In the genomic region with DNA sequence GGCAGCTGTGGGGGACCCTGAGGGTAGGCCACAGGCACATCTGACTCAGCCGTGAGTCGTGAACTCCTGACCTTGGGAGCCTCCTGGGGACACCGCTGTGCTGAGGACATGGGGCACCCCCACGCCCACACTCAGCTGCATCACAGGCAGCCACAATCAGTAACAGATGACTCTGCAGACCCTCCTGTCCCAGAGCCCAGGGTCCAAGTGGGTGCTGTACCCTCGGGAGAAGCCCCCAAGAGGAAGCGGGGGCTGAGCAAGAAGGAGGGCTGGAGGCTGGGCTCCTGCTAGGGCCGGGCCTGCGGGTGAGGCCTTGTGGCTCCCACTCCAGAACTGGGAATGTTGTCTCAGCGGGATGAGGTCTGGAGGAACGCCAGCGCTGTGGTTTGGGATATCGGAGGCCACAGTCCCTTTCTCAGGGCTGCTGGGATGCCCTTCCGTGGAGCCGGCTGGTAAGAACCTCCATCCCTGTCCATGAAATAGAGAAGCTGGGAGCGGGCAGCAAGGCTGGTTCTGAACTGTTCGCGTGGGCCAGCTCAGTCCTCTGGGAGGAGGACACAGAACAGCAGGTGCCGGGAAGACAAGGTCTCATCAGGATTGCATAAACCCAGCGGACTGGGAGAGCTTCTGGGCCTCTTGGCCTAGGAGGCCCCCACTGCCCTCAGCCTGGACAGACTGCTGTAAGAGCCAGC, we compare ENCODE assay signal across 8 cellular contexts. TPM values are rescaled to one million over a fixed set of nuclear protein-coding genes. Genes with fewer than 3 reads are reported as not detected.
DNase-seq lines count a peak whose midpoint lies in the region; ATAC-seq and TF ChIP-seq lines count a peak whose summit lies in the region.

No MANE protein-coding gene starts in this region.

- no peak overlapping the region for H3K4me3 Mint-ChIP-seq in HFFc6
- no peak overlapping the region for H3K4me3 Mint-ChIP-seq in nephron

- TF ChIP-seq CTCF in HFFc6 (IDR thresholded peaks at IDR 0.05) = no peak
- no peak for TF ChIP-seq CTCF in nephron (IDR thresholded peaks at IDR 0.05; ENCODE audit: unreplicated experiment in 3 of 3)
- no peak for TF ChIP-seq CTCF in MM.1S (IDR thresholded peaks at IDR 0.05; ENCODE audit: low read length)

- peaks cover 4% of the 10 kb centered on the region; the same call in 1 of the 2 replicates for H3F3A ChIP-seq in MM.1S (ENCODE audit: insufficient read depth, low read length)

- peaks cover 6% of the 10 kb centered on the region; the same call in 1 of the 2 replicates for H3K27me3 Mint-ChIP-seq in HFFc6 (ENCODE audit: insufficient read depth)
- peaks cover 4% of the 10 kb centered on the region for H3K27me3 Mint-ChIP-seq in nephron (ENCODE audit: low read depth)

- DNase-seq in A172 (ENCODE audit: low spot score) (peak; percentile 97), HFFc6 (peak; percentile 45), astrocyte of the hippocampus (ENCODE audit: low read depth, low spot score) (peak; percentile 95), Kasumi-1 (lab: John Stamatoyannopoulos, UW) (no peak), NCI-H446 treated with DMSO at 0.1 percent for 48 hours (lab: John Stamatoyannopoulos, UW) (no peak), MM.1S (no peak)

- H3K36me3 Mint-ChIP-seq in HFFc6 (ENCODE audit: low read depth) = no peaks in the 10 kb centered on the region
- peaks cover 4% of the 10 kb centered on the region for H3K36me3 Mint-ChIP-seq in nephron (ENCODE audit: low read depth)

- no peaks in the 10 kb centered on the region for H3K36me3 ChIP-seq in MM.1S (replicated peaks; ENCODE audit: insufficient read depth, low read length)

- ATAC-seq in GM21381 (IDR thresholded peaks at IDR 0.05; ENCODE audit: unreplicated experiment) = no peak

- H3K4me3 ChIP-seq in MM.1S (ENCODE audit: low read length) = no peak overlapping the region

- no peaks in the 10 kb centered on the region for H4K20me1 ChIP-seq in MM.1S (ENCODE audit: insufficient read depth, low read length)

- H3K4me1 Mint-ChIP-seq in HFFc6 (ENCODE audit: low read depth) = peaks cover 17% of the 10 kb centered on the region
- H3K4me1 Mint-ChIP-seq in nephron = peaks cover 34% of the 10 kb centered on the region

- no peaks in the 10 kb centered on the region for H3K27me3 ChIP-seq in MM.1S (replicated peaks; ENCODE audit: insufficient read depth, low read length)

- no peak overlapping the region for H3K27ac ChIP-seq in MM.1S (ENCODE audit: low read length)

- no peak overlapping the region for H3K4me2 ChIP-seq in MM.1S (ENCODE audit: low read depth, low read length)

- no peak overlapping the region for H2AFZ ChIP-seq in MM.1S (ENCODE audit: low read length)

- no peaks in the 10 kb centered on the region for H3K9me2 ChIP-seq in MM.1S (replicated peaks; ENCODE audit: insufficient read depth, low read length)

- peaks cover 3% of the 10 kb centered on the region; the same call in 1 of the 2 replicates for H3K9me3 Mint-ChIP-seq in HFFc6
- H3K9me3 Mint-ChIP-seq in nephron = peaks cover 4% of the 10 kb centered on the region

- no peak overlapping the region for H3K27ac Mint-ChIP-seq in HFFc6
- H3K27ac Mint-ChIP-seq in nephron = peak overlapping the region; percentile 48 to 77 (median 67)

- peaks cover 13% of the 10 kb centered on the region for H3K4me1 ChIP-seq in MM.1S (ENCODE audit: low read length)

- H3K9me3 ChIP-seq in MM.1S (replicated peaks; ENCODE audit: insufficient read depth, low read length) = no peaks in the 10 kb centered on the region

- no peak overlapping the region for H3K9ac ChIP-seq in MM.1S (ENCODE audit: low read length)

- peaks cover 16% of the 10 kb centered on the region for H3K79me2 ChIP-seq in MM.1S (ENCODE audit: low read length)

RNA-seq across cellular contexts. Expression of a gene that starts 3.1 kb away (rescaled TPM):
- total RNA-seq in A172 (2014; rRNA removed; shearing (Covaris generic)) = 63.8 and 81.2 TPM in 2 replicates
- total RNA-seq in HFFc6 (2021; fragmentation: NEBNext Ultra II Directional; extraction: Animal tissue kit (Norgen Biotek cat#: 25700)) = 1 to 10 TPM; 1.2 to 2.4 (median 1.5) TPM

RNA-seq across cellular contexts. Expression of a gene that starts 16.6 kb away (rescaled TPM):
- total RNA-seq in A172 (2014; rRNA removed; shearing (Covaris generic)) = 2,286 and 2,536 TPM in 2 replicates
- total RNA-seq in HFFc6 (2021; fragmentation: NEBNext Ultra II Directional; extraction: Animal tissue kit (Norgen Biotek cat#: 25700)) = 1,000 to 10,000 TPM; 1,061 to 1,388 (median 1,229) TPM

RNA-seq across cellular contexts. Expression of a gene that starts 36.8 kb away (rescaled TPM):
- total RNA-seq in A172 (2014; rRNA removed; shearing (Covaris generic)) = 10.4 and 12.9 TPM in 2 replicates
- total RNA-seq in HFFc6 (2021; fragmentation: NEBNext Ultra II Directional; extraction: Animal tissue kit (Norgen Biotek cat#: 25700)) = 1 to 10 TPM; 4.9 to 7.0 (median 6.6) TPM

RNA-seq across cellular contexts. Expression of a gene that starts 57.1 kb away (rescaled TPM):
- total RNA-seq in A172 (2014; rRNA removed; shearing (Covaris generic)) = not detected in 2 replicates
- not detected for total RNA-seq in HFFc6 (2021; fragmentation: NEBNext Ultra II Directional; extraction: Animal tissue kit (Norgen Biotek cat#: 25700))

Comparison
In these comparisons a context has a peak if more than half of its experiments do, and no peak if none do; other contexts are left out.
1. DNase-seq: peak in A172 (single experiment), HFFc6 (single experiment) and astrocyte of the hippocampus (single experiment); none in Kasumi-1 (0 of 2), NCI-H446 treated with DMSO at 0.1 percent for 48 hours (single experiment) and MM.1S (single experiment).
2. RNA of a gene that starts 3.1 kb away (total RNA-seq): 63.8 to 81.2 TPM in A172; 1.2 to 2.4 TPM in HFFc6; every median in the first group is over 10 times any median in the second.